In genomic region chr14:19800282-19801117, GRCh38 we compare ENCODE assay signal across 23 cellular contexts. TPM values are rescaled to one million over a fixed set of nuclear protein-coding genes. Genes with fewer than 3 reads are reported as not detected.
DNase-seq lines count a peak whose midpoint lies in the region; ATAC-seq and TF ChIP-seq lines count a peak whose summit lies in the region.
"Had no signal": no experiment of that assay in that cellular context is flagged by ENCODE, and none has a peak within 500 bp of the region (broad histone marks: within the 10 kb centered on the region; RNA-seq: fewer than 3 reads in every experiment).

No MANE protein-coding gene starts in this region.

- H3K36me3 Mint-ChIP-seq in activated CD8-positive, alpha-beta T cell treated with anti-CD3 and anti-CD28 coated beads for 36 hours (ENCODE audit: low read depth), result no peaks in the 10 kb centered on the region
- H3K36me3 Mint-ChIP-seq: activated naive CD8-positive, alpha-beta T cell treated with anti-CD3 and anti-CD28 coated beads for 36 hours had no signal

- CTCF ChIA-PET in activated CD8-positive, alpha-beta T cell treated with anti-CD3 and anti-CD28 coated beads for 36 hours (lab: Charles Lee), result no interaction called here

- H3K27me3 ChIP-seq in SJCRH30, result no peaks in the 10 kb centered on the region

- intact Hi-C loops in activated CD8-positive, alpha-beta T cell treated with anti-CD3 and anti-CD28 coated beads for 36 hours (cut with micrococcal nuclease), result no loop called here

- H3K4me3 ChIP-seq in SJCRH30, result no peak overlapping the region

- H3K9me3 ChIP-seq in SJCRH30 (replicated peaks), result no peaks in the 10 kb centered on the region

- no peak overlapping the region for H3K4me3 Mint-ChIP-seq in activated CD8-positive, alpha-beta T cell treated with anti-CD3 and anti-CD28 coated beads for 36 hours
- H3K4me3 Mint-ChIP-seq: activated CD4-positive, alpha-beta T cell treated with anti-CD3 and anti-CD28 coated beads, Interleukin-2, amount 10 ng/mL, durations not matched to agents 24 days and 14 days; activated naive CD8-positive, alpha-beta T cell treated with anti-CD3 and anti-CD28 coated beads for 36 hours; H9 had no signal

- no peak overlapping the region for H3K27ac Mint-ChIP-seq in activated CD8-positive, alpha-beta T cell treated with anti-CD3 and anti-CD28 coated beads for 36 hours
- H3K27ac Mint-ChIP-seq: activated CD4-positive, alpha-beta T cell treated with anti-CD3 and anti-CD28 coated beads, Interleukin-2, amount 10 ng/mL, durations not matched to agents 24 days and 14 days; activated naive CD8-positive, alpha-beta T cell treated with anti-CD3 and anti-CD28 coated beads for 36 hours; H9 had no signal

- ATAC-seq in left lobe of liver (peak; percentile 14), GM18858 (IDR thresholded peaks at IDR 0.05; ENCODE audit: unreplicated experiment) (no peak), GM19455 (IDR thresholded peaks at IDR 0.05; ENCODE audit: unreplicated experiment) (no peak), GM21576 (IDR thresholded peaks at IDR 0.05; ENCODE audit: unreplicated experiment) (no peak)
- ATAC-seq in stimulated activated naive CD8-positive, alpha-beta T cell treated with anti-CD3 and anti-CD28 coated beads, Interleukin-15, Interleukin-2, amounts not matched to agents 100 U/mL and 50 U/mL, for 24 hours, result peak; percentile 49
- ATAC-seq in activated CD8-positive, alpha-beta T cell treated with anti-CD3 and anti-CD28 coated beads for 36 hours, result no peak
- ATAC-seq: Panc1 had no signal

- no peaks in the 10 kb centered on the region for H3K4me1 Mint-ChIP-seq in activated CD8-positive, alpha-beta T cell treated with anti-CD3 and anti-CD28 coated beads for 36 hours (ENCODE audit: low read depth)
- H3K4me1 Mint-ChIP-seq: activated CD4-positive, alpha-beta T cell treated with anti-CD3 and anti-CD28 coated beads, Interleukin-2, amount 10 ng/mL, durations not matched to agents 24 days and 14 days; activated naive CD8-positive, alpha-beta T cell treated with anti-CD3 and anti-CD28 coated beads for 36 hours; H9 had no signal

- no peaks in the 10 kb centered on the region for H3K36me3 ChIP-seq in SJCRH30

- POLR2A ChIA-PET in activated CD8-positive, alpha-beta T cell treated with anti-CD3 and anti-CD28 coated beads for 36 hours (lab: Charles Lee), result no interaction called here

- no peaks in the 10 kb centered on the region for H3K27me3 Mint-ChIP-seq in activated CD8-positive, alpha-beta T cell treated with anti-CD3 and anti-CD28 coated beads for 36 hours
- H3K27me3 Mint-ChIP-seq: activated CD4-positive, alpha-beta T cell treated with anti-CD3 and anti-CD28 coated beads, Interleukin-2, amount 10 ng/mL, durations not matched to agents 24 days and 14 days; activated naive CD8-positive, alpha-beta T cell treated with anti-CD3 and anti-CD28 coated beads for 36 hours had no signal

- no peak overlapping the region for H3K27ac ChIP-seq in SJCRH30
- H3K27ac ChIP-seq: C4-2B had no signal

- TF ChIP-seq CTCF in activated CD8-positive, alpha-beta T cell treated with anti-CD3 and anti-CD28 coated beads for 36 hours (IDR thresholded peaks at IDR 0.05), result no peak

- DNase-seq in NCI-H1694 treated with DMSO at 0.1 percent for 48 hours (lab: John Stamatoyannopoulos, UW), result peak; percentile 98
- DNase-seq in SJCRH30, result peak; percentile 60 to 61
- no peak for DNase-seq in left lobe of liver (ENCODE audit: low spot score)
- no peak for DNase-seq in stimulated activated naive CD8-positive, alpha-beta T cell treated with anti-CD3 and anti-CD28 coated beads, Interleukin-15, Interleukin-2, amounts not matched to agents 100 U/mL and 50 U/mL, for 24 hours
- no peak for DNase-seq in activated CD8-positive, alpha-beta T cell treated with anti-CD3 and anti-CD28 coated beads for 36 hours
- DNase-seq: activated CD4-positive, alpha-beta T cell treated with anti-CD3 and anti-CD28 coated beads, Interleukin-2, amount 10 ng/mL, durations not matched to agents 24 days and 14 days; activated naive CD8-positive, alpha-beta T cell treated with anti-CD3 and anti-CD28 coated beads for 36 hours; activated T-cell treated with anti-CD3 and anti-CD28 coated beads for 4 hours; DND-41; H9; mesenchymal stem cell; NCI-H1105 treated with DMSO at 0.1 percent for 48 hours; small intestine had no signal

- H3K4me1 ChIP-seq in SJCRH30, result no peaks in the 10 kb centered on the region

- H3K9me3 Mint-ChIP-seq in activated CD8-positive, alpha-beta T cell treated with anti-CD3 and anti-CD28 coated beads for 36 hours, result peaks cover 5% of the 10 kb centered on the region
- H3K9me3 Mint-ChIP-seq: activated naive CD8-positive, alpha-beta T cell treated with anti-CD3 and anti-CD28 coated beads for 36 hours had no signal

RNA-seq across cellular contexts. Expression of gene OR4N2, which starts 3.1 kb away (rescaled TPM):
- total RNA-seq in SJCRH30 (2014; rRNA removed; shearing (Covaris generic)), result not detected in 2 replicates
- total RNA-seq in left lobe of liver, result not detected
- not detected for total RNA-seq in activated CD8-positive, alpha-beta T cell treated with anti-CD3 and anti-CD28 coated beads for 36 hours
- total RNA-seq: activated CD4-positive, alpha-beta T cell treated with anti-CD3 and anti-CD28 coated beads, Interleukin-2, amount 10 ng/mL, durations not matched to agents 24 days and 14 days; activated naive CD8-positive, alpha-beta T cell treated with anti-CD3 and anti-CD28 coated beads for 36 hours; cerebellum; frontal cortex; H9; NCI-H460; T-helper 1 cell treated with Interleukin-12 subunit alpha and Interleukin-12 subunit beta and Interleukin-4 antibody, amounts not matched to agents 30 ng/mL and 1 ng/mL, for 36 hours had no signal

RNA-seq across cellular contexts. Expression of gene OR4M1, which starts 27.2 kb away (rescaled TPM):
- not detected in 2 replicates for total RNA-seq in SJCRH30 (2014; rRNA removed; shearing (Covaris generic))
- total RNA-seq in left lobe of liver, result not detected
- total RNA-seq in activated CD8-positive, alpha-beta T cell treated with anti-CD3 and anti-CD28 coated beads for 36 hours, result not detected
- total RNA-seq: activated CD4-positive, alpha-beta T cell treated with anti-CD3 and anti-CD28 coated beads, Interleukin-2, amount 10 ng/mL, durations not matched to agents 24 days and 14 days; activated naive CD8-positive, alpha-beta T cell treated with anti-CD3 and anti-CD28 coated beads for 36 hours; cerebellum; frontal cortex; H9; NCI-H460; omental fat pad; T-helper 1 cell treated with Interleukin-12 subunit alpha and Interleukin-12 subunit beta and Interleukin-4 antibody, amounts not matched to agents 30 ng/mL and 1 ng/mL, for 36 hours had no signal

RNA-seq across cellular contexts. Expression of gene OR4Q3, which starts 57.1 kb away (rescaled TPM):
- total RNA-seq in SJCRH30 (2014; rRNA removed; shearing (Covaris generic)), result not detected in 2 replicates
- not detected for total RNA-seq in left lobe of liver
- total RNA-seq in activated CD8-positive, alpha-beta T cell treated with anti-CD3 and anti-CD28 coated beads for 36 hours, result not detected
- total RNA-seq: activated CD4-positive, alpha-beta T cell treated with anti-CD3 and anti-CD28 coated beads, Interleukin-2, amount 10 ng/mL, durations not matched to agents 24 days and 14 days; activated naive CD8-positive, alpha-beta T cell treated with anti-CD3 and anti-CD28 coated beads for 36 hours; cerebellum; frontal cortex; H9; NCI-H460; omental fat pad; T-helper 1 cell treated with Interleukin-12 subunit alpha and Interleukin-12 subunit beta and Interleukin-4 antibody, amounts not matched to agents 30 ng/mL and 1 ng/mL, for 36 hours had no signal

Comparison
In these comparisons a context has a peak if more than half of its experiments do, and no peak if none do; other contexts are left out.
1. DNase-seq: peak in NCI-H1694 treated with DMSO at 0.1 percent for 48 hours (single experiment) and SJCRH30 (2 of 2); none in left lobe of liver (single experiment), stimulated activated naive CD8-positive, alpha-beta T cell treated with anti-CD3 and anti-CD28 coated beads, Interleukin-15, Interleukin-2, amounts not matched to agents 100 U/mL and 50 U/mL, for 24 hours (single experiment) and activated CD8-positive, alpha-beta T cell treated with anti-CD3 and anti-CD28 coated beads for 36 hours (single experiment).
2. ATAC-seq: peak in left lobe of liver (single experiment) and stimulated activated naive CD8-positive, alpha-beta T cell treated with anti-CD3 and anti-CD28 coated beads, Interleukin-15, Interleukin-2, amounts not matched to agents 100 U/mL and 50 U/mL, for 24 hours (single experiment); none in GM18858 (single experiment), GM19455 (single experiment), activated CD8-positive, alpha-beta T cell treated with anti-CD3 and anti-CD28 coated beads for 36 hours (single experiment) and GM21576 (single experiment).